20 cellular contexts compared by ENCODE assay signal in the genomic region with DNA sequence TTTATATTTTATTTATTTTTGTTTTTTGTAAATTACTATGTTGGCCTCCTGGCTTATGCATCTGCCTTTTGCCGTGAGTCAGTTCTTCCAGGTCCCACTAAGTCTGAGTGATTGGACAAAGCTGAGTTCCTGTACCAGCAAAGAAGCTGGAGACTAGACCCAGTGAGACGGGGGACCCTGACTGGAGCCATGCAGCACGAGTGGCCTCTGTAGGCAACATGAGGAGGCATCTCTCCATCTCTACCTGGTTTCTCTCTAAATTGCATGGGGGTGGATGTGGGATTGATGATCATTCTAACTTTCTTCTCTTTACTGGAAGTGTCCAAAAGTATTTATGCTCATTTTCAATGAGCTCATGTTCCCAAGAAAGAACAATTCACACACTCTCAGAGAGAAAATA.
DNase-seq lines count a peak whose midpoint lies in the region; ATAC-seq and TF ChIP-seq lines count a peak whose summit lies in the region.
"Had no signal": no experiment of that assay in that cellular context is flagged by ENCODE, and none has a peak within 500 bp of the region (broad histone marks: within the 10 kb centered on the region; RNA-seq: fewer than 3 reads in every experiment).

No MANE protein-coding gene starts in this region.

- peaks cover 20% of the 10 kb centered on the region for H3K27me3 Mint-ChIP-seq in stimulated activated naive CD8-positive, alpha-beta T cell treated with anti-CD3 and anti-CD28 coated beads, Interleukin-15, amount 100 ng/mL, for 72 hours

- TF ChIP-seq CTCF in GM12872 (IDR thresholded peaks at IDR 0.05; ENCODE audit: insufficient read depth, low read depth, low read length) = peak; percentile 10; the same call in 1 of the 3 replicates
- TF ChIP-seq CTCF in hepatocyte (IDR thresholded peaks at IDR 0.05; ENCODE audit: poor library complexity) = no peak

- ATAC-seq in GM19328 (IDR thresholded peaks at IDR 0.05; ENCODE audit: unreplicated experiment) (no peak), GM21360 (IDR thresholded peaks at IDR 0.05; ENCODE audit: unreplicated experiment) (no peak)
- ATAC-seq in stimulated activated naive CD8-positive, alpha-beta T cell treated with anti-CD3 and anti-CD28 coated beads, Interleukin-15, amount 100 ng/mL, for 72 hours = no peak
- ATAC-seq: activated CD8-positive, alpha-beta T cell treated with anti-CD3 and anti-CD28 coated beads, Interleukin-2, amount 10 ng/mL, durations not matched to agents 7 days and 5 days; CD8-positive, alpha-beta T cell; natural killer cell had no signal

- H4K20me1 ChIP-seq in hepatocyte (ENCODE audit: insufficient read depth, poor library complexity, severe bottlenecking) = no peaks in the 10 kb centered on the region

- no peak overlapping the region for H3K4me3 Mint-ChIP-seq in stimulated activated naive CD8-positive, alpha-beta T cell treated with anti-CD3 and anti-CD28 coated beads, Interleukin-15, amount 100 ng/mL, for 72 hours
- H3K4me3 Mint-ChIP-seq: activated CD8-positive, alpha-beta T cell treated with anti-CD3 and anti-CD28 coated beads, Interleukin-2, amount 10 ng/mL, durations not matched to agents 7 days and 5 days; CD8-positive, alpha-beta T cell; natural killer cell; stimulated activated naive CD8-positive, alpha-beta T cell treated with anti-CD3 and anti-CD28 coated beads, Interleukin-15, Interleukin-2, amounts not matched to agents 100 ng/mL and 50 ng/mL, for 24 hours had no signal

- H3K4me3 ChIP-seq in SJCRH30 (no peak overlapping the region), hepatocyte (no peak overlapping the region)
- H3K4me3 ChIP-seq: HAP-1, right atrium auricular region, transverse colon had no signal

- H3K27ac Mint-ChIP-seq in stimulated activated naive CD8-positive, alpha-beta T cell treated with anti-CD3 and anti-CD28 coated beads, Interleukin-15, amount 100 ng/mL, for 72 hours = no peak overlapping the region
- H3K27ac Mint-ChIP-seq: activated CD8-positive, alpha-beta T cell treated with anti-CD3 and anti-CD28 coated beads, Interleukin-2, amount 10 ng/mL, durations not matched to agents 7 days and 5 days; CD8-positive, alpha-beta T cell; natural killer cell; stimulated activated naive CD8-positive, alpha-beta T cell treated with anti-CD3 and anti-CD28 coated beads, Interleukin-15, Interleukin-2, amounts not matched to agents 100 ng/mL and 50 ng/mL, for 24 hours had no signal

- H3K9me3 Mint-ChIP-seq in stimulated activated naive CD8-positive, alpha-beta T cell treated with anti-CD3 and anti-CD28 coated beads, Interleukin-15, amount 100 ng/mL, for 72 hours = peaks cover 10 to 12% of the 10 kb centered on the region in 2 donors
- H3K9me3 Mint-ChIP-seq: CD8-positive, alpha-beta T cell had no signal

- no peaks in the 10 kb centered on the region for H3K79me2 ChIP-seq in hepatocyte

- no peaks in the 10 kb centered on the region for H3K36me3 ChIP-seq in SJCRH30
- no peaks in the 10 kb centered on the region for H3K36me3 ChIP-seq in hepatocyte (replicated peaks; ENCODE audit: insufficient read depth, low read depth)
- H3K36me3 ChIP-seq: HAP-1, right atrium auricular region, transverse colon had no signal

- no peaks in the 10 kb centered on the region; the same call in 1 of the 2 replicates for H3K27me3 ChIP-seq in SJCRH30
- no peaks in the 10 kb centered on the region for H3K27me3 ChIP-seq in hepatocyte
- H3K27me3 ChIP-seq: right atrium auricular region, transverse colon had no signal

- DNase-seq in SJCRH30 (peak; percentile 2 to 29), hepatocyte (ENCODE audit: low spot score) (peak; percentile 7)
- DNase-seq in stimulated activated CD4-positive, alpha-beta T cell treated with anti-CD3 and anti-CD28 coated beads, Interleukin-4, amount 100 ng/mL, for 1 hour = no peak
- no peak for DNase-seq in stimulated activated naive CD8-positive, alpha-beta T cell treated with anti-CD3 and anti-CD28 coated beads, Interleukin-15, amount 100 ng/mL, for 72 hours
- DNase-seq: activated CD8-positive, alpha-beta T cell treated with anti-CD3 and anti-CD28 coated beads, Interleukin-2, amount 10 ng/mL, durations not matched to agents 7 days and 5 days; CD8-positive, alpha-beta T cell; natural killer cell; NCI-H1105 treated with DMSO at 0.1 percent for 48 hours; NCI-H2107; stimulated activated CD4-positive, alpha-beta T cell treated with anti-CD3 and anti-CD28 coated beads, Interleukin-12 subunit alpha, Interleukin-12 subunit beta, amount 100 ng/mL, for 4 hours; SW 1271; transverse colon had no signal

- no peak for TF ChIP-seq EP300 in Ishikawa (IDR thresholded peaks at IDR 0.05; ENCODE audit: borderline replicate concordance)

- no peak overlapping the region for H3K4me2 ChIP-seq in hepatocyte

- peak; percentile 20; the same call in 1 of the 2 replicates for TF ChIP-seq RAD21 in Ishikawa (IDR thresholded peaks at IDR 0.05; ENCODE audit: low read depth)

- H3K9me3 ChIP-seq in SJCRH30 (replicated peaks) (no peaks in the 10 kb centered on the region), hepatocyte (ENCODE audit: low read depth) (no peaks in the 10 kb centered on the region)
- H3K9me3 ChIP-seq: HAP-1 had no signal

- H3K9me2 ChIP-seq in hepatocyte (replicated peaks; ENCODE audit: insufficient read depth) = no peaks in the 10 kb centered on the region

- H2AFZ ChIP-seq in hepatocyte = no peak overlapping the region

- WGBS in hepatocyte (ENCODE audit: low lambda C conversion rate, missing lambda C conversion rate) = 63% methylated on average over 3 of the region's 3 CpGs

- H3K27ac ChIP-seq in SJCRH30 (no peak overlapping the region), hepatocyte (no peak overlapping the region)
- H3K27ac ChIP-seq: right atrium auricular region, RWPE1, transverse colon had no signal

- H3K4me1 ChIP-seq in SJCRH30 (no peaks in the 10 kb centered on the region), hepatocyte (ENCODE audit: insufficient read depth) (no peaks in the 10 kb centered on the region)
- H3K4me1 ChIP-seq: HAP-1, right atrium auricular region, transverse colon had no signal

- H3K4me1 Mint-ChIP-seq in stimulated activated naive CD8-positive, alpha-beta T cell treated with anti-CD3 and anti-CD28 coated beads, Interleukin-15, amount 100 ng/mL, for 72 hours = no peaks in the 10 kb centered on the region
- H3K4me1 Mint-ChIP-seq: natural killer cell had no signal

TF ChIP-seq in Ishikawa, 13 proteins besides CTCF, POLR2A, EP300 and RAD21:
- TF ChIP-seq YY1 (IDR thresholded peaks at IDR 0.05; ENCODE audit: low read depth) (no peak), CEBPB (IDR thresholded peaks at IDR 0.05) (no peak), USF1 (IDR thresholded peaks at IDR 0.05) (no peak), TEAD4 (IDR thresholded peaks at IDR 0.05) (no peak), FOXM1 (IDR thresholded peaks at IDR 0.05; ENCODE audit: borderline replicate concordance, low read depth) (no peak), EGR1 (IDR thresholded peaks at IDR 0.05) (no peak), TCF12 (IDR thresholded peaks at IDR 0.05; ENCODE audit: low read depth) (no peak), CREB1 (IDR thresholded peaks at IDR 0.05; ENCODE audit: low read depth) (no peak), TAF1 (IDR thresholded peaks at IDR 0.05; ENCODE audit: low read depth) (no peak), ZBTB7A (IDR thresholded peaks at IDR 0.05; ENCODE audit: low read depth) (no peak), NFIC (IDR thresholded peaks at IDR 0.05) (no peak)
- TF ChIP-seq, protein P1, sequence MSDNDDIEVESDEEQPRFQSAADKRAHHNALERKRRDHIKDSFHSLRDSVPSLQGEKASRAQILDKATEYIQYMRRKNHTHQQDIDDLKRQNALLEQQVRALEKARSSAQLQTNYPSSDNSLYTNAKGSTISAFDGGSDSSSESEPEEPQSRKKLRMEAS (IDR thresholded peaks at IDR 0.05) = no peak
- TF ChIP-seq, protein P2, sequence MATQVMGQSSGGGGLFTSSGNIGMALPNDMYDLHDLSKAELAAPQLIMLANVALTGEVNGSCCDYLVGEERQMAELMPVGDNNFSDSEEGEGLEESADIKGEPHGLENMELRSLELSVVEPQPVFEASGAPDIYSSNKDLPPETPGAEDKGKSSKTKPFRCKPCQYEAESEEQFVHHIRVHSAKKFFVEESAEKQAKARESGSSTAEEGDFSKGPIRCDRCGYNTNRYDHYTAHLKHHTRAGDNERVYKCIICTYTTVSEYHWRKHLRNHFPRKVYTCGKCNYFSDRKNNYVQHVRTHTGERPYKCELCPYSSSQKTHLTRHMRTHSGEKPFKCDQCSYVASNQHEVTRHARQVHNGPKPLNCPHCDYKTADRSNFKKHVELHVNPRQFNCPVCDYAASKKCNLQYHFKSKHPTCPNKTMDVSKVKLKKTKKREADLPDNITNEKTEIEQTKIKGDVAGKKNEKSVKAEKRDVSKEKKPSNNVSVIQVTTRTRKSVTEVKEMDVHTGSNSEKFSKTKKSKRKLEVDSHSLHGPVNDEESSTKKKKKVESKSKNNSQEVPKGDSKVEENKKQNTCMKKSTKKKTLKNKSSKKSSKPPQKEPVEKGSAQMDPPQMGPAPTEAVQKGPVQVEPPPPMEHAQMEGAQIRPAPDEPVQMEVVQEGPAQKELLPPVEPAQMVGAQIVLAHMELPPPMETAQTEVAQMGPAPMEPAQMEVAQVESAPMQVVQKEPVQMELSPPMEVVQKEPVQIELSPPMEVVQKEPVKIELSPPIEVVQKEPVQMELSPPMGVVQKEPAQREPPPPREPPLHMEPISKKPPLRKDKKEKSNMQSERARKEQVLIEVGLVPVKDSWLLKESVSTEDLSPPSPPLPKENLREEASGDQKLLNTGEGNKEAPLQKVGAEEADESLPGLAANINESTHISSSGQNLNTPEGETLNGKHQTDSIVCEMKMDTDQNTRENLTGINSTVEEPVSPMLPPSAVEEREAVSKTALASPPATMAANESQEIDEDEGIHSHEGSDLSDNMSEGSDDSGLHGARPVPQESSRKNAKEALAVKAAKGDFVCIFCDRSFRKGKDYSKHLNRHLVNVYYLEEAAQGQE (IDR thresholded peaks at IDR 0.05; ENCODE audit: low read depth) = no peak
TF ChIP-seq in Ishikawa: peak in this region for 0.

Comparison
In these comparisons a context has a peak if more than half of its experiments do, and no peak if none do; other contexts are left out.
1. DNase-seq: peak in SJCRH30 (2 of 2) and hepatocyte (single experiment); none in stimulated activated CD4-positive, alpha-beta T cell treated with anti-CD3 and anti-CD28 coated beads, Interleukin-4, amount 100 ng/mL, for 1 hour (single experiment) and stimulated activated naive CD8-positive, alpha-beta T cell treated with anti-CD3 and anti-CD28 coated beads, Interleukin-15, amount 100 ng/mL, for 72 hours (0 of 2).